Comparison of ENCODE assay signal across 8 cellular contexts in the genomic region with DNA sequence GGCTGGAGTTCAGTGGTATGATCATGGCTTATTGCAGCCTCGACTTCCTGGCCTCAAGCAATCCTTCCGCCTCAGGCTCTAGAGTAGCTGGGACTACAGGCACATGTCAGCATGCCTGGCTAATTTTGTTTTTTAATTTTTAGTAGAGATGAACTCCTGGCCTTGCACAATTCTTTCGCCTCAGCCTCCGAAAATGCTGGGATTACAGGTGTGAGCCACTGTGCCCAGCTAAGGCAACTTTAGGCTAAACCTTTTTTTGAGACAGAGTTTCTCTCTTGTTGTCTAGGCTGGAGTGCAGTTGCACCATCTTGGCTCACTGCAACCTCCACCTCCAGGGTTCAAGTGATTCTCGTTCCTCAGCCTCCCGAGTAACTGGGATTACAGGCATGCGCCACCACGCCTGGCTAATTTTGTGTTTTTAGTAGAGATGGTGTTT. TPM values are rescaled to one million over a fixed set of nuclear protein-coding genes. Genes with fewer than 3 reads are reported as not detected.
A peak's percentile ranks its signal among the peaks of the same experiment; 100 is the strongest.
DNase-seq lines count a peak whose midpoint lies in the region; ATAC-seq, FAIRE-seq and TF ChIP-seq lines count a peak whose summit lies in the region.
"Not testable (repeated sequence)": the region's sequence is repeated elsewhere in the genome, so short reads cannot be mapped to it uniquely, and the experiment has no call there.

No MANE protein-coding gene starts in this region.

- peaks cover 59% of the 10 kb centered on the region for H3K79me2 ChIP-seq in GM12878 (ENCODE audit: control insufficient read depth, insufficient read depth, low read length)

- H3K4me1 Mint-ChIP-seq in IgD-negative memory B cell (peaks cover 61 to 78% (median 76%) of the 10 kb centered on the region in 3 donors), naive B cell (peaks cover 60 to 88% (median 74%) of the 10 kb centered on the region in 3 donors)
- peaks cover 94% of the 10 kb centered on the region for H3K4me1 Mint-ChIP-seq in stimulated activated naive CD8-positive, alpha-beta T cell treated with anti-CD3 and anti-CD28 coated beads, Interleukin-15, Interleukin-2, amounts not matched to agents 100 ng/mL and 50 ng/mL, for 24 hours (ENCODE audit: low read depth)

- RAD21 ChIA-PET in GM12878 (lab: Charles Lee; ENCODE audit: unreplicated experiment): interaction anchor here (2.5 to 19.7 kb wide), 3 partner anchors 6 to 56 kb away, joined by 10 to 653 read pairs (median 653); a partner anchor contains a TSS

- H2AFZ ChIP-seq in GM12878 (ENCODE audit: control insufficient read depth, low read depth, low read length): not testable (repeated sequence)

- 71% methylated on average over 8 of the region's 8 CpGs for WGBS in GM12878 (ENCODE audit: insufficient coverage, insufficient replicate concordance, low lambda C conversion rate, missing lambda C conversion rate)

- CTCF ChIA-PET in GM12878 (lab: Yijun Ruan, JAX): interaction anchor here (1.7 to 3.5 kb wide), 3 partner anchors 8 to 57 kb away, joined by 15 to 37 read pairs (median 29); a partner anchor contains a TSS

- not testable (repeated sequence) for H3K4me3 ChIP-seq in BLaER1, GM12878

- not testable (repeated sequence) for H3K4me2 ChIP-seq in BLaER1
- 0 out of 2 replicates have a peak overlapping the region, but pooled peaks have one; percentile 51 for H3K4me2 ChIP-seq in GM12878 (ENCODE audit: control insufficient read depth, insufficient read depth)

- peak; percentile 31 for DNase-seq in UCSD-AML1 (lab: John Stamatoyannopoulos, UW; ENCODE audit: unreplicated experiment)
- DNase-seq in activated T-cell treated with anti-CD3 and anti-CD28 coated beads, Interleukin-2, amount 50 U/mL, for 48 hours: peak; percentile 65 to 68
- not testable (repeated sequence) for DNase-seq in GM12878 (ENCODE audit: low read depth, low spot score); naive B cell

- H3K27me3 Mint-ChIP-seq in IgD-negative memory B cell; naive B cell; stimulated activated naive CD8-positive, alpha-beta T cell treated with anti-CD3 and anti-CD28 coated beads, Interleukin-15, Interleukin-2, amounts not matched to agents 100 ng/mL and 50 ng/mL, for 24 hours: not testable (repeated sequence)

- H3K36me3 Mint-ChIP-seq in IgD-negative memory B cell: not testable (repeated sequence)
- peaks cover 8 to 27% of the 10 kb centered on the region in 2 donors for H3K36me3 Mint-ChIP-seq in naive B cell
- H3K36me3 Mint-ChIP-seq in stimulated activated naive CD8-positive, alpha-beta T cell treated with anti-CD3 and anti-CD28 coated beads, Interleukin-15, Interleukin-2, amounts not matched to agents 100 ng/mL and 50 ng/mL, for 24 hours (ENCODE audit: low read depth): peaks cover 47% of the 10 kb centered on the region

- H3K27ac Mint-ChIP-seq in IgD-negative memory B cell (peak overlapping the region; percentile 72 to 96 (median 94)), naive B cell (peak overlapping the region in 5 of 6 donors; percentile 36 to 100 (median 81))
- peak overlapping the region; percentile 100 for H3K27ac Mint-ChIP-seq in stimulated activated naive CD8-positive, alpha-beta T cell treated with anti-CD3 and anti-CD28 coated beads, Interleukin-15, Interleukin-2, amounts not matched to agents 100 ng/mL and 50 ng/mL, for 24 hours

- H3K4me1 ChIP-seq in BLaER1: peaks cover 48% of the 10 kb centered on the region
- peaks cover 80% of the 10 kb centered on the region for H3K4me1 ChIP-seq in GM12878 (ENCODE audit: control insufficient read depth, insufficient read depth, low read length)

- not testable (repeated sequence) for BruUV-seq in GM12878 (replicated peaks; lab: Mats Ljungman, UMichigan)

- SMC1A ChIA-PET in GM12878 (lab: Charles Lee; ENCODE audit: uncharacterized antibody, unreplicated experiment): interaction anchor here (0.9 to 19.0 kb wide), 3 partner anchors 11 to 121 kb away, joined by 3 to 637 read pairs (median 87); a partner anchor contains a TSS

- peak; percentile 41; the same call in 1 of the 2 replicates for TF ChIP-seq POLR2A in GM12878 (IDR thresholded peaks at IDR 0.05; ENCODE audit: low read depth, low read length)

- POLR2A ChIA-PET in GM12878 (lab: Charles Lee): interaction anchor here (7.3 to 24.8 kb wide), 3 partner anchors 8 to 55 kb away, joined by 79 to 718 read pairs (median 255); a partner anchor contains a TSS

- not testable (repeated sequence) for TF ChIP-seq CTCF in GM12878 (IDR thresholded peaks at IDR 0.05 in 2 of 3, conservative IDR thresholded peaks at IDR 0.05 in 1 of 3; ENCODE audit: control insufficient read depth in 2 of 3, extremely low read depth in 1 of 3, insufficient read depth in 1 of 3, low read depth in 3 of 3, low read length in 3 of 3)

- H3K9me3 ChIP-seq in BLaER1; GM12878 (replicated peaks; ENCODE audit: control insufficient read depth, insufficient read depth, low read length): not testable (repeated sequence)

- peaks cover 45% of the 10 kb centered on the region for H3K36me3 ChIP-seq in BLaER1
- peaks cover 19 to 39% of the 10 kb centered on the region in 2 experiments for H3K36me3 ChIP-seq in GM12878 (ENCODE audit: control insufficient read depth in 2 of 2, insufficient read depth in 2 of 2, low read length in 1 of 2)

- TF ChIP-seq EP300 in GM12878 (IDR thresholded peaks at IDR 0.05; ENCODE audit: borderline replicate concordance in 1 of 2, control insufficient read depth in 1 of 2, low read depth in 2 of 2, low read length in 2 of 2): not testable (repeated sequence)

- not testable (repeated sequence) for FAIRE-seq in GM12878 (lab: Jason Lieb, UNC)

- H3K27ac ChIP-seq in BLaER1 (0 out of 2 replicates have a peak overlapping the region, but pooled peaks have one; percentile 11), GM12878 (ENCODE audit: control insufficient read depth, insufficient read depth) (peak overlapping the region; percentile 83)

- not testable (repeated sequence) for H3K27me3 ChIP-seq in BLaER1; GM12878 (replicated peaks in 1 of 2; ENCODE audit: control insufficient read depth in 2 of 2, insufficient read depth in 2 of 2, low read length in 1 of 2)

- H3K4me3 Mint-ChIP-seq in IgD-negative memory B cell (peak overlapping the region in 3 of 4 donors; percentile 70 to 99 (median 74)), naive B cell (peak overlapping the region in 2 of 8 donors; percentile 49 to 76)
- H3K4me3 Mint-ChIP-seq in stimulated activated naive CD8-positive, alpha-beta T cell treated with anti-CD3 and anti-CD28 coated beads, Interleukin-15, Interleukin-2, amounts not matched to agents 100 ng/mL and 50 ng/mL, for 24 hours: not testable (repeated sequence)

- intact Hi-C loops in GM12878 (cut with micrococcal nuclease; ENCODE audit: unreplicated experiment): loop anchor here (5.0 kb wide), 1 partner anchor 973 kb away; a partner anchor contains a TSS

- H3K9me3 Mint-ChIP-seq in IgD-negative memory B cell; naive B cell; stimulated activated naive CD8-positive, alpha-beta T cell treated with anti-CD3 and anti-CD28 coated beads, Interleukin-15, Interleukin-2, amounts not matched to agents 100 ng/mL and 50 ng/mL, for 24 hours: not testable (repeated sequence)

- H4K20me1 ChIP-seq in BLaER1 (peaks cover 44% of the 10 kb centered on the region), GM12878 (ENCODE audit: control insufficient read depth, insufficient read depth) (peaks cover 17% of the 10 kb centered on the region)

- ATAC-seq in GM18873 (IDR thresholded peaks at IDR 0.05; ENCODE audit: low FRiP score, unreplicated experiment): peak; percentile 12
- not testable (repeated sequence) for ATAC-seq in GM12878; naive B cell (ENCODE audit: low read depth in 2 of 2)

- TF ChIP-seq RAD21 in GM12878 (IDR thresholded peaks at IDR 0.05; ENCODE audit: insufficient read depth, low read depth, low read length): not testable (repeated sequence)

- not testable (repeated sequence) for H3K9ac ChIP-seq in BLaER1; GM12878 (ENCODE audit: control insufficient read depth, insufficient read depth, low read length)

- in situ Hi-C loops in GM12878 (cut with MboI): loop anchor here (10.0 kb wide), 1 partner anchor 925 kb away; a partner anchor contains a TSS

RNA-seq across cellular contexts. Expression of a gene that starts 8.7 kb away (rescaled TPM):
- polyA plus RNA-seq in IgD-negative memory B cell (23,226 TPM), GM12878 (2011; rRNA removed) (12,663 and 17,808 TPM in 2 replicates), GM12878 (2014; fragmentation: Illumina TruSeq; extraction: Trizol) (11,414 and 13,691 TPM in 2 replicates), GM12878 (2014; fragmentation: Nextera tagmentation; extraction: Ambion mirVana) (over 10,000 TPM; 16,306 to 22,794 TPM), GM12878 (2014; rRNA removed) (4,868 and 5,894 TPM in 2 replicates), GM12878 (2016; fragmentation: Nextera tagmentation; extraction: Ambion mirVana) (1,000 to 10,000 TPM; 8,335 to 8,413 TPM), naive B cell (ENCODE audit: low read depth in 6 of 6) (over 10,000 TPM; 15,630 to 30,116 (median 21,556) TPM)
- total RNA-seq in GM12878 (2013; cell fraction: nucleolus; rRNA removed): 6,462 and 7,066 TPM in 2 replicates
- total RNA-seq in GM12878 (2014; rRNA removed) (4,481 and 5,701 TPM in 2 replicates), GM12878 (2014; rRNA removed; fragmentation: Illumina TruSeq; extraction: Trizol) (5,217 and 5,589 TPM in 2 replicates), GM12878 (2021) (2,901 and 3,170 TPM in 2 replicates)
- 6,007 TPM for polyA plus RNA-seq in GM12878 (2011; ENCODE audit: low read depth)
- 7,019 and 28,739 TPM in 2 replicates for polyA plus RNA-seq in GM12878 (2011; cell fraction: cytosol; rRNA removed)
- polyA plus RNA-seq in GM12878 (2011; cell fraction: nucleus; rRNA removed): 2,031 and 2,366 TPM in 2 replicates
- 6,970 and 7,434 TPM in 2 replicates for polyA plus RNA-seq in GM12878 (2012)
- polyA minus RNA-seq in GM12878 (2011; rRNA and poly(A)+ RNA removed): 2,834 and 3,344 TPM in 2 replicates
- polyA minus RNA-seq in GM12878 (2011; cell fraction: cytosol; rRNA and poly(A)+ RNA removed): 1,355 and 1,504 TPM in 2 replicates
- 373 and 393 TPM in 2 replicates for polyA minus RNA-seq in GM12878 (2011; cell fraction: nucleus; rRNA and poly(A)+ RNA removed)

RNA-seq across cellular contexts. Expression of a gene that starts 8.9 kb away (rescaled TPM):
- polyA plus RNA-seq in IgD-negative memory B cell: 17.7 TPM
- 27.2 and 29.4 TPM in 2 replicates for total RNA-seq in GM12878 (2013; cell fraction: nucleolus; rRNA removed)
- 11.0 and 11.5 TPM in 2 replicates for total RNA-seq in GM12878 (2014; rRNA removed)
- total RNA-seq in GM12878 (2014; rRNA removed; fragmentation: Illumina TruSeq; extraction: Trizol): 12.5 and 13.1 TPM in 2 replicates
- total RNA-seq in GM12878 (2021): 10.7 and 11.5 TPM in 2 replicates
- 14.7 TPM for polyA plus RNA-seq in GM12878 (2011; ENCODE audit: low read depth)
- 13.5 and 14.8 TPM in 2 replicates for polyA plus RNA-seq in GM12878 (2011; rRNA removed)
- 11.4 and 11.8 TPM in 2 replicates for polyA plus RNA-seq in GM12878 (2011; cell fraction: cytosol; rRNA removed)
- polyA plus RNA-seq in GM12878 (2011; cell fraction: nucleus; rRNA removed): 47.9 and 62.2 TPM in 2 replicates
- polyA plus RNA-seq in GM12878 (2012): 16.2 and 17.7 TPM in 2 replicates
- polyA plus RNA-seq in GM12878 (2014; fragmentation: Illumina TruSeq; extraction: Trizol): 11.9 and 14.8 TPM in 2 replicates
- polyA plus RNA-seq in GM12878 (2014; fragmentation: Nextera tagmentation; extraction: Ambion mirVana): 10 to 100 TPM; 12.4 TPM
- polyA plus RNA-seq in GM12878 (2014; rRNA removed): 16.2 and 19.3 TPM in 2 replicates
- 1 to 10 TPM; 4.2 to 7.3 TPM for polyA plus RNA-seq in GM12878 (2016; fragmentation: Nextera tagmentation; extraction: Ambion mirVana)
- polyA minus RNA-seq in GM12878 (2011; rRNA and poly(A)+ RNA removed): 6.1 and 8.7 TPM in 2 replicates
- 2.1 and 6.7 TPM in 2 replicates for polyA minus RNA-seq in GM12878 (2011; cell fraction: cytosol; rRNA and poly(A)+ RNA removed)
- polyA minus RNA-seq in GM12878 (2011; cell fraction: nucleus; rRNA and poly(A)+ RNA removed): 10.9 and 15.6 TPM in 2 replicates
- polyA plus RNA-seq in naive B cell (ENCODE audit: low read depth in 6 of 6): 10 to 100 TPM in 5 of 6 donors, 1 to 10 TPM in 1; 9.3 to 28.6 (median 20.2) TPM

RNA-seq across cellular contexts. Expression of a gene that starts 16.3 kb away (rescaled TPM):
- polyA plus RNA-seq in IgD-negative memory B cell (30.7 TPM), GM12878 (2011; rRNA removed) (52.7 and 73.6 TPM in 2 replicates), GM12878 (2014; fragmentation: Illumina TruSeq; extraction: Trizol) (46.8 and 57.8 TPM in 2 replicates), GM12878 (2014; fragmentation: Nextera tagmentation; extraction: Ambion mirVana) (10 to 100 TPM; 11.2 to 20.4 TPM), GM12878 (2014; rRNA removed) (32.4 and 37.8 TPM in 2 replicates), GM12878 (2016; fragmentation: Nextera tagmentation; extraction: Ambion mirVana) (10 to 100 TPM; 36.9 to 44.9 TPM), naive B cell (ENCODE audit: low read depth in 6 of 6) (10 to 100 TPM in 5 of 6 donors, 1 to 10 TPM in 1; 9.4 to 22.4 (median 18.1) TPM)
- total RNA-seq in GM12878 (2013; cell fraction: nucleolus; rRNA removed): 15.1 and 16.3 TPM in 2 replicates
- total RNA-seq in GM12878 (2014; rRNA removed) (29.5 and 35.0 TPM in 2 replicates), GM12878 (2014; rRNA removed; fragmentation: Illumina TruSeq; extraction: Trizol) (38.7 and 43.6 TPM in 2 replicates), GM12878 (2021) (48.8 and 50.7 TPM in 2 replicates)
- polyA plus RNA-seq in GM12878 (2011; ENCODE audit: low read depth): 28.8 TPM
- 24.7 and 25.5 TPM in 2 replicates for polyA plus RNA-seq in GM12878 (2011; cell fraction: cytosol; rRNA removed)
- 17.8 and 22.2 TPM in 2 replicates for polyA plus RNA-seq in GM12878 (2011; cell fraction: nucleus; rRNA removed)
- 33.7 and 47.6 TPM in 2 replicates for polyA plus RNA-seq in GM12878 (2012)
- polyA minus RNA-seq in GM12878 (2011; rRNA and poly(A)+ RNA removed): 42.7 and 56.3 TPM in 2 replicates
- polyA minus RNA-seq in GM12878 (2011; cell fraction: cytosol; rRNA and poly(A)+ RNA removed): 16.0 and 18.2 TPM in 2 replicates
- 33.6 and 42.5 TPM in 2 replicates for polyA minus RNA-seq in GM12878 (2011; cell fraction: nucleus; rRNA and poly(A)+ RNA removed)

RNA-seq across cellular contexts. Expression of a gene that starts 56.6 kb away (rescaled TPM):
- polyA plus RNA-seq in IgD-negative memory B cell: 41.7 TPM
- 375 and 390 TPM in 2 replicates for total RNA-seq in GM12878 (2013; cell fraction: nucleolus; rRNA removed)
- 61.2 and 65.6 TPM in 2 replicates for total RNA-seq in GM12878 (2014; rRNA removed)
- 57.2 and 62.1 TPM in 2 replicates for total RNA-seq in GM12878 (2014; rRNA removed; fragmentation: Illumina TruSeq; extraction: Trizol)
- total RNA-seq in GM12878 (2021): 59.2 and 59.3 TPM in 2 replicates
- 25.8 TPM for polyA plus RNA-seq in GM12878 (2011; ENCODE audit: low read depth)
- polyA plus RNA-seq in GM12878 (2011; rRNA removed): 78.0 and 85.1 TPM in 2 replicates
- 84.0 and 93.3 TPM in 2 replicates for polyA plus RNA-seq in GM12878 (2011; cell fraction: cytosol; rRNA removed)
- 99.7 and 125 TPM in 2 replicates for polyA plus RNA-seq in GM12878 (2011; cell fraction: nucleus; rRNA removed)
- 41.8 and 52.2 TPM in 2 replicates for polyA plus RNA-seq in GM12878 (2012)
- 48.2 and 51.5 TPM in 2 replicates for polyA plus RNA-seq in GM12878 (2014; fragmentation: Illumina TruSeq; extraction: Trizol)
- 10 to 100 TPM; 22.1 to 23.6 TPM for polyA plus RNA-seq in GM12878 (2014; fragmentation: Nextera tagmentation; extraction: Ambion mirVana)
- 39.9 and 46.2 TPM in 2 replicates for polyA plus RNA-seq in GM12878 (2014; rRNA removed)
- 10 to 100 TPM; 34.3 to 41.7 TPM for polyA plus RNA-seq in GM12878 (2016; fragmentation: Nextera tagmentation; extraction: Ambion mirVana)
- polyA minus RNA-seq in GM12878 (2011; rRNA and poly(A)+ RNA removed): 143 and 157 TPM in 2 replicates
- 38.9 and 54.1 TPM in 2 replicates for polyA minus RNA-seq in GM12878 (2011; cell fraction: cytosol; rRNA and poly(A)+ RNA removed)
- polyA minus RNA-seq in GM12878 (2011; cell fraction: nucleus; rRNA and poly(A)+ RNA removed): 68.2 and 117 TPM in 2 replicates
- 10 to 100 TPM; 19.7 to 70.0 (median 53.0) TPM for polyA plus RNA-seq in naive B cell (ENCODE audit: low read depth in 6 of 6)
